Comparison of ENCODE assay signal across 8 cellular contexts in the genomic region with DNA sequence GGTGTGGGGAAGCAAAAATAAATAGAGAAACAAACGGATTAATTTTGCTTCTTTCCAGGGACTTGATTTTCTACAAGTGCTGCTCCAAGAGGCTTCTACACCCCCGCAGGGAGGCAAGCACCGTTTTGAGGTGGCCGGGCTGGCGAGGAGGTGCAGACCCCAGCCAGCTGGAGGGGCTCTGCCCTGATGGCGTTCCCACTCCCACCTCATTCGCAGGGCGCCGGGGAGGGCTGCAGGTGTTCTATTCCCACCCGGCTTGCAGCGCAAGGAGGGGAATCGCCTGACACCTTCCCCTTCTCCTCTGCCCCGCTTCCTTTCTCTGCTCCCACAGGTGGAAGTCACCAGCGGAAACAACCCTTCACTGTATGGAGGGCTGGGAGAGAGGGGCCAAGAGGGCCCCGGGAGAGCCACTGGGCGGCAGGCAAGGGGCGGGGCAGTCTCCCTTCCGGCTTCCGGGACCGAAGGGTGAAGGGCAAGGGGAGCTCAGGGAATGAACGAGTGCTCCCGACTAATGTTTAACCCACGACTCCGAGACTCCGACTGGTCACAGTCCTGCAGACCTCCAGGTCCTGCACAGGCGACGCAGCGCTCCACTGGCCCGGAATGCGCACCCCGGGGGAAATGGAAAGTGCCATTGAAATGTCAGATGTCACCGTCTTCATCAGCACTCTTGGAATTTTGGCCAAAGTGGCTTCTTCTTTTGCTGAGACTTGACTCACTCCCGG. TPM values are rescaled to one million over a fixed set of nuclear protein-coding genes. Genes with fewer than 3 reads are reported as not detected.
A peak's percentile ranks its signal among the peaks of the same experiment; 100 is the strongest.
DNase-seq lines count a peak whose midpoint lies in the region; ATAC-seq, FAIRE-seq and TF ChIP-seq lines count a peak whose summit lies in the region.

No MANE protein-coding gene starts in this region.

- peak; percentile 42 for ATAC-seq in GM19397 (IDR thresholded peaks at IDR 0.05; ENCODE audit: unreplicated experiment)
- peak; percentile 31 for ATAC-seq in HG03565 (IDR thresholded peaks at IDR 0.05; ENCODE audit: unreplicated experiment)
- peak; percentile 77 for ATAC-seq in left colon

- H3K36me3 ChIP-seq in bronchial epithelial cell (ENCODE audit: control insufficient read depth, insufficient read depth, low read length) = no peaks in the 10 kb centered on the region

- H3K4me3 ChIP-seq in bronchial epithelial cell (ENCODE audit: low read depth, low read length) = peak overlapping the region; percentile 73

- intact Hi-C loops in left colon (cut with DNase I, micrococcal nuclease) = loop anchor here (5.0 to 10.0 kb wide), 2 partner anchors 183 to 210 kb away; partner anchors contain the start of gene RALGPS2 (in 1 of the 2)

- no peak for FAIRE-seq in bronchial epithelial cell (lab: Jason Lieb, UNC)

- no peak for TF ChIP-seq CTCF in bronchial epithelial cell (IDR thresholded peaks at IDR 0.05; ENCODE audit: insufficient read depth, low read length, severe bottlenecking)

- peak; percentile 8 for DNase-seq in DMS114 treated with DMSO at 0.1 percent for 48 hours (lab: John Stamatoyannopoulos, UW; ENCODE audit: unreplicated experiment)
- peak; percentile 51 for DNase-seq in SKM-1 treated with dmso at 0.1 percent for 144 hours (lab: John Stamatoyannopoulos, UW; ENCODE audit: unreplicated experiment)
- no peak for DNase-seq in bronchial epithelial cell (ENCODE audit: low read depth)
- DNase-seq in left colon = peak; percentile 80 to 85
- DNase-seq in stimulated activated CD8-positive, alpha-beta memory T cell treated with anti-CD3 and anti-CD28 coated beads, Interleukin-12 subunit alpha, Interleukin-12 subunit beta, amount 100 ng/mL, for 1 hour (ENCODE audit: low read depth) = peak; percentile 11
- no peak for DNase-seq in midbrain (lab: John Stamatoyannopoulos, UW)

- no peaks in the 10 kb centered on the region for H3K27me3 ChIP-seq in bronchial epithelial cell (ENCODE audit: control insufficient read depth, insufficient read depth, low read length)

RNA-seq across cellular contexts. Expression of gene TEX35, which starts 29.1 kb away (rescaled TPM):
- total RNA-seq in bronchial epithelial cell (not detected in 2 replicates), left colon (not detected)

RNA-seq across cellular contexts. Expression of gene CLEC20A, which starts 45.2 kb away (rescaled TPM):
- total RNA-seq in bronchial epithelial cell = not detected in 2 replicates
- total RNA-seq in left colon = not detected

Comparison
In these comparisons a context has a peak if more than half of its experiments do, and no peak if none do; other contexts are left out.
1. DNase-seq: peak in DMS114 treated with DMSO at 0.1 percent for 48 hours (single experiment), SKM-1 treated with dmso at 0.1 percent for 144 hours (single experiment), left colon (2 of 2) and stimulated activated CD8-positive, alpha-beta memory T cell treated with anti-CD3 and anti-CD28 coated beads, Interleukin-12 subunit alpha, Interleukin-12 subunit beta, amount 100 ng/mL, for 1 hour (single experiment); none in bronchial epithelial cell (single experiment) and midbrain (single experiment).
2. Peak in every context shown above with its lines, with median percentiles within 50 percentile points of each other: ATAC-seq.